14 cellular contexts compared by ENCODE assay signal in genomic region chr22:49815641-49816071, GRCh38. TPM values are rescaled to one million over a fixed set of nuclear protein-coding genes. Genes with fewer than 3 reads are reported as not detected.
A peak's percentile ranks its signal among the peaks of the same experiment; 100 is the strongest.
DNase-seq lines count a peak whose midpoint lies in the region; ATAC-seq, FAIRE-seq and TF ChIP-seq lines count a peak whose summit lies in the region.
"Had no signal": no experiment of that assay in that cellular context is flagged by ENCODE, and none has a peak within 500 bp of the region (broad histone marks: within the 10 kb centered on the region; RNA-seq: fewer than 3 reads in every experiment).

No MANE protein-coding gene starts in this region.

- FAIRE-seq in RCC 7860 (lab: Jason Lieb, UNC) = peak; percentile 36

- H3K36me3 Mint-ChIP-seq in activated T-cell treated with anti-CD3 and anti-CD28 coated beads, Interleukin-2, amount 50 U/mL, for 4 hours (ENCODE audit: insufficient read depth) = peaks cover 22% of the 10 kb centered on the region
- H3K36me3 Mint-ChIP-seq in CD8-positive, alpha-beta memory T cell = peaks cover 0 to 83% (median 15%) of the 10 kb centered on the region in 3 donors

- peaks cover 29% of the 10 kb centered on the region for H3K79me2 ChIP-seq in trophoblast cell (ENCODE audit: control insufficient read depth, insufficient read depth, low read length, poor library complexity)

- no peak overlapping the region for H3K4me3 ChIP-seq in brain microvascular endothelial cell (ENCODE audit: low read depth, low read length)
- no peak overlapping the region for H3K4me3 ChIP-seq in trophoblast cell (ENCODE audit: low read depth, low read length)
- H3K4me3 ChIP-seq in CD8-positive, alpha-beta memory T cell (ENCODE audit: low read length) = no peak overlapping the region
- H3K4me3 ChIP-seq: ovary had no signal

- H3K27ac ChIP-seq in brain microvascular endothelial cell = no peak overlapping the region
- no peak overlapping the region for H3K27ac ChIP-seq in trophoblast cell (ENCODE audit: low read depth, low read length)
- H3K27ac ChIP-seq in CD8-positive, alpha-beta memory T cell (ENCODE audit: low read depth, low read length) = no peak overlapping the region
- H3K27ac ChIP-seq: ovary had no signal

- H2AK5ac ChIP-seq in trophoblast cell (ENCODE audit: low read length) = no peak overlapping the region

- H3K27me3 Mint-ChIP-seq in activated T-cell treated with anti-CD3 and anti-CD28 coated beads, Interleukin-2, amount 50 U/mL, for 4 hours (ENCODE audit: low read depth) = no peaks in the 10 kb centered on the region
- no peaks in the 10 kb centered on the region for H3K27me3 Mint-ChIP-seq in CD8-positive, alpha-beta memory T cell
- H3K27me3 Mint-ChIP-seq: activated CD4-positive, alpha-beta T cell treated with anti-CD3 and anti-CD28 coated beads, Interleukin-2, amount 10 ng/mL, durations not matched to agents 24 days and 14 days had no signal

- H2BK120ac ChIP-seq in trophoblast cell (ENCODE audit: insufficient read depth, low read length, poor library complexity) = no peak overlapping the region

- no peak for TF ChIP-seq CTCF in brain microvascular endothelial cell (IDR thresholded peaks at IDR 0.05; ENCODE audit: low read depth, low read length, missing control alignments)

- peak overlapping the region; percentile 21 for H3K4me3 Mint-ChIP-seq in activated T-cell treated with anti-CD3 and anti-CD28 coated beads, Interleukin-2, amount 50 U/mL, for 4 hours
- peak overlapping the region in 3 of 7 donors; percentile 10 to 27 (median 22) for H3K4me3 Mint-ChIP-seq in CD8-positive, alpha-beta memory T cell
- H3K4me3 Mint-ChIP-seq: activated CD4-positive, alpha-beta T cell treated with anti-CD3 and anti-CD28 coated beads, Interleukin-2, amount 10 ng/mL, durations not matched to agents 24 days and 14 days had no signal

- peaks cover 2% of the 10 kb centered on the region for H3K9me3 ChIP-seq in trophoblast cell (ENCODE audit: insufficient read depth, low read depth, low read length)
- H3K9me3 ChIP-seq in CD8-positive, alpha-beta memory T cell (ENCODE audit: low read length) = no peaks in the 10 kb centered on the region
- H3K9me3 ChIP-seq: ovary had no signal

- no peak overlapping the region for H4K91ac ChIP-seq in trophoblast cell (ENCODE audit: low read depth, low read length)

- H3K36me3 ChIP-seq in brain microvascular endothelial cell (replicated peaks) (peaks cover 34% of the 10 kb centered on the region), trophoblast cell (ENCODE audit: control insufficient read depth in 1 of 2, insufficient read depth in 2 of 2, low read length in 2 of 2) (peaks cover 55 to 59% of the 10 kb centered on the region in 2 experiments)
- H3K36me3 ChIP-seq in CD8-positive, alpha-beta memory T cell (ENCODE audit: insufficient read depth, low read length) = peaks cover 29% of the 10 kb centered on the region
- H3K36me3 ChIP-seq: ovary had no signal

- DNase-seq in activated T-cell treated with anti-CD3 and anti-CD28 coated beads, Interleukin-2, amount 50 U/mL, for 4 hours = no peak
- DNase-seq in activated T-cell treated with anti-CD3 and anti-CD28 coated beads for 4 hours (no peak), RCC 7860 (ENCODE audit: low spot score) (peak; percentile 8), brain microvascular endothelial cell (peak; percentile 14), trophoblast cell (no peak), globus pallidus (ENCODE audit: low spot score) (no peak)
- no peak for DNase-seq in CD8-positive, alpha-beta memory T cell
- DNase-seq: activated CD4-positive, alpha-beta T cell treated with anti-CD3 and anti-CD28 coated beads, Interleukin-2, amount 10 ng/mL, durations not matched to agents 24 days and 14 days; DMS79; NCI-H1417; NCI-H446; ovary had no signal

- peak; percentile 67 for ATAC-seq in activated T-cell treated with anti-CD3 and anti-CD28 coated beads, Interleukin-2, amount 50 U/mL, for 4 hours
- no peak for ATAC-seq in HG02885 (IDR thresholded peaks at IDR 0.05; ENCODE audit: poor library complexity, unreplicated experiment)

- no peak overlapping the region for H4K12ac ChIP-seq in trophoblast cell (ENCODE audit: low read depth, low read length)

- no peak overlapping the region for H3K23ac ChIP-seq in trophoblast cell (ENCODE audit: low read length)

- CTCF ChIA-PET in CD8-positive, alpha-beta memory T cell (lab: Charles Lee) = no interaction called here

- no peaks in the 10 kb centered on the region for H3K79me1 ChIP-seq in trophoblast cell (ENCODE audit: low read length)

- H3K27ac Mint-ChIP-seq in CD8-positive, alpha-beta memory T cell = peak overlapping the region in 4 of 8 donors; percentile 15 to 81 (median 62)
- H3K27ac Mint-ChIP-seq: activated CD4-positive, alpha-beta T cell treated with anti-CD3 and anti-CD28 coated beads, Interleukin-2, amount 10 ng/mL, durations not matched to agents 24 days and 14 days had no signal

- H3K4me1 ChIP-seq in trophoblast cell (ENCODE audit: control insufficient read depth in 1 of 2, insufficient read depth in 2 of 2, low read length in 2 of 2) = peaks cover 3 to 7% of the 10 kb centered on the region in 2 experiments
- H3K4me1 ChIP-seq in CD8-positive, alpha-beta memory T cell (ENCODE audit: insufficient read depth, low read length) = peaks cover 45% of the 10 kb centered on the region

- H2AFZ ChIP-seq in trophoblast cell (ENCODE audit: insufficient read depth, low read length, poor library complexity) = no peak overlapping the region

- no peak overlapping the region for H3K14ac ChIP-seq in trophoblast cell (ENCODE audit: low read length)

- no peak overlapping the region for H2BK12ac ChIP-seq in trophoblast cell (ENCODE audit: low read length)

- no CpG with 5 or more reads among the region's 15 CpGs for WGBS in trophoblast cell (ENCODE audit: extremely low coverage, insufficient coverage, insufficient read length)

- H2BK5ac ChIP-seq in trophoblast cell (ENCODE audit: low read depth, low read length, poor library complexity) = no peak overlapping the region

- H3K9ac ChIP-seq in trophoblast cell (ENCODE audit: low read length) = no peak overlapping the region

- H3K9me3 Mint-ChIP-seq in activated T-cell treated with anti-CD3 and anti-CD28 coated beads, Interleukin-2, amount 50 U/mL, for 4 hours = no peaks in the 10 kb centered on the region
- no peaks in the 10 kb centered on the region for H3K9me3 Mint-ChIP-seq in CD8-positive, alpha-beta memory T cell
- H3K9me3 Mint-ChIP-seq: activated CD4-positive, alpha-beta T cell treated with anti-CD3 and anti-CD28 coated beads, Interleukin-2, amount 10 ng/mL, durations not matched to agents 24 days and 14 days had no signal

- H3K4ac ChIP-seq in trophoblast cell (ENCODE audit: low read depth, low read length) = peak overlapping the region; percentile 37

- H3K18ac ChIP-seq in trophoblast cell (ENCODE audit: low read length) = no peak overlapping the region

- POLR2A ChIA-PET in CD8-positive, alpha-beta memory T cell (lab: Charles Lee) = no interaction called here

- peaks cover 77% of the 10 kb centered on the region for H3K4me1 Mint-ChIP-seq in activated T-cell treated with anti-CD3 and anti-CD28 coated beads, Interleukin-2, amount 50 U/mL, for 4 hours (ENCODE audit: low read depth)
- H3K4me1 Mint-ChIP-seq in CD8-positive, alpha-beta memory T cell = peaks cover 68 to 86% (median 81%) of the 10 kb centered on the region in 3 donors

- H3K27me3 ChIP-seq in brain microvascular endothelial cell (replicated peaks) = no peaks in the 10 kb centered on the region
- H3K27me3 ChIP-seq in trophoblast cell (ENCODE audit: insufficient read depth, low read length) = no peaks in the 10 kb centered on the region
- H3K27me3 ChIP-seq in CD8-positive, alpha-beta memory T cell (ENCODE audit: insufficient read depth, low read length, poor library complexity, severe bottlenecking) = no peaks in the 10 kb centered on the region
- H3K27me3 ChIP-seq: dorsolateral prefrontal cortex, ovary had no signal

- in situ Hi-C loops in brain microvascular endothelial cell (cut with HindIII; ENCODE audit: low pct_ligation_motif_present, low sequenced_read_pairs) = no loop called here

- H4K8ac ChIP-seq in trophoblast cell (ENCODE audit: low read depth, low read length) = no peak overlapping the region

- H3K4me2 ChIP-seq in trophoblast cell (ENCODE audit: low read length) = no peak overlapping the region

RNA-seq across cellular contexts. Expression of gene BRD1, which starts 12.0 kb away (rescaled TPM):
- total RNA-seq in activated T-cell treated with anti-CD3 and anti-CD28 coated beads, Interleukin-2, amount 50 U/mL, for 4 hours = 10 to 100 TPM; 26.8 to 34.9 (median 32.3) TPM
- polyA plus RNA-seq in trophoblast cell (2013) = 18.7 and 19.7 TPM in 2 replicates
- 10 to 100 TPM; 32.9 to 35.1 TPM for total RNA-seq in CD8-positive, alpha-beta memory T cell
- polyA plus RNA-seq in CD8-positive, alpha-beta memory T cell = 4.9 TPM

RNA-seq across cellular contexts. Expression of gene ZBED4, which starts 38.0 kb away (rescaled TPM):
- total RNA-seq in activated T-cell treated with anti-CD3 and anti-CD28 coated beads, Interleukin-2, amount 50 U/mL, for 4 hours = 10 to 100 TPM; 16.5 to 17.7 (median 16.8) TPM
- polyA plus RNA-seq in trophoblast cell (2013) = 16.0 and 16.8 TPM in 2 replicates
- 10 to 100 TPM; 24.2 to 24.3 TPM for total RNA-seq in CD8-positive, alpha-beta memory T cell
- 11.1 TPM for polyA plus RNA-seq in CD8-positive, alpha-beta memory T cell

Comparison
In these comparisons a context has a peak if more than half of its experiments do, and no peak if none do; other contexts are left out.
1. DNase-seq: peak in RCC 7860 (single experiment) and brain microvascular endothelial cell (single experiment); none in activated T-cell treated with anti-CD3 and anti-CD28 coated beads, Interleukin-2, amount 50 U/mL, for 4 hours (single experiment), activated T-cell treated with anti-CD3 and anti-CD28 coated beads for 4 hours (single experiment), trophoblast cell (0 of 2), CD8-positive, alpha-beta memory T cell (0 of 5) and globus pallidus (single experiment).